In the genomic region with DNA sequence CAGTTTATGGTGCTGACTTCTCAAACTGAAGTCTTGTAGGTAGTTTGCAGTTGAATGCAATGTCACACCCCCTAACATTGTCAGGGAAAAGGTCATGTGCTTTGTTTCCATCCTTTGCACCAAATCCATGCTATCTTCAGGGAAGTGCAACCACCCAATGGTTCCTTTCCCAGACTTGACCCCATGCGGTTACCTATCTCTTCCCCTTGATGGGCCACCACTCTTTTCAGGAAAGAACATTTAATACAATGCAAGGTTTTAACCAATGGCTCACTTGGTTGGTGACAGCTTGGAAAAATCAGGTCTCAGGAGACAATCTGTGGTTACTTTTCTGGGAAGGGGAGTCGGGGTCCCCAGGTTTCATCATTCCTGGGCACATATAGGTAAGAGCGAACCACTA, we compare ENCODE assay signal across 10 cellular contexts. TPM values are rescaled to one million over a fixed set of nuclear protein-coding genes. Genes with fewer than 3 reads are reported as not detected.
DNase-seq lines count a peak whose midpoint lies in the region; ATAC-seq and TF ChIP-seq lines count a peak whose summit lies in the region.
"Had no signal": no experiment of that assay in that cellular context is flagged by ENCODE, and none has a peak within 500 bp of the region (broad histone marks: within the 10 kb centered on the region; RNA-seq: fewer than 3 reads in every experiment).

No MANE protein-coding gene starts in this region.

- no peak for DNase-seq in Caco-2
- DNase-seq in endothelial cell (ENCODE audit: low spot score): no peak
- no peak for DNase-seq in NCI-H774 (lab: John Stamatoyannopoulos, UW)
- no peak for DNase-seq in mucosa of gallbladder (ENCODE audit: low spot score)
- DNase-seq: NCI-H2107, T1000 had no signal

- no peak for TF ChIP-seq CTCF in Caco-2 (IDR thresholded peaks at IDR 0.05; ENCODE audit: insufficient read depth in 1 of 2, low read depth in 1 of 2, low read length in 1 of 2, severe bottlenecking in 1 of 2, unreplicated experiment in 1 of 2)
- TF ChIP-seq CTCF in KMS-11 (conservative IDR thresholded peaks at IDR 0.05; ENCODE audit: low read depth, low read length): no peak
- no peak for TF ChIP-seq CTCF in endothelial cell (IDR thresholded peaks at IDR 0.05; ENCODE audit: unreplicated experiment)
- no peak for TF ChIP-seq CTCF in neural cell (IDR thresholded peaks at IDR 0.05; ENCODE audit: poor library complexity, severe bottlenecking)

- no peaks in the 10 kb centered on the region for H3K36me3 ChIP-seq in Caco-2 (ENCODE audit: control insufficient read depth, insufficient read depth, low read length)
- H3K36me3 ChIP-seq in KMS-11 (ENCODE audit: insufficient read depth): no peaks in the 10 kb centered on the region
- H3K36me3 ChIP-seq in neural cell (ENCODE audit: insufficient read depth, low read length): no peaks in the 10 kb centered on the region

- no peaks in the 10 kb centered on the region for H4K20me1 ChIP-seq in KMS-11 (ENCODE audit: insufficient read depth)
- no peaks in the 10 kb centered on the region for H4K20me1 ChIP-seq in neural cell (ENCODE audit: insufficient read depth)

- no peak for ATAC-seq in GM18870 (IDR thresholded peaks at IDR 0.05; ENCODE audit: unreplicated experiment)
- ATAC-seq in GM19328 (IDR thresholded peaks at IDR 0.05; ENCODE audit: unreplicated experiment): no peak

- H3K27me3 Mint-ChIP-seq in Caco-2 (ENCODE audit: insufficient read depth, unreplicated experiment): peaks cover 13% of the 10 kb centered on the region
- H3K27me3 Mint-ChIP-seq in endothelial cell (ENCODE audit: unreplicated experiment): peaks cover 9% of the 10 kb centered on the region

- H3F3A ChIP-seq in neural cell (ENCODE audit: insufficient read depth, low read length, poor library complexity, severe bottlenecking): no peaks in the 10 kb centered on the region

- H3K27ac Mint-ChIP-seq in Caco-2 (ENCODE audit: unreplicated experiment): no peak overlapping the region
- H3K27ac Mint-ChIP-seq in endothelial cell (ENCODE audit: unreplicated experiment): no peak overlapping the region

- peaks cover 7% of the 10 kb centered on the region; the same call in 1 of the 2 replicates for H3K4me1 ChIP-seq in Caco-2
- peaks cover 27% of the 10 kb centered on the region for H3K4me1 ChIP-seq in KMS-11 (ENCODE audit: low read depth, poor library complexity, severe bottlenecking)

- H3K9me2 ChIP-seq in neural cell (ENCODE audit: insufficient read depth, low read length): no peaks in the 10 kb centered on the region

- H3K9me3 ChIP-seq in Caco-2 (no peaks in the 10 kb centered on the region), neural cell (ENCODE audit: low read length) (no peaks in the 10 kb centered on the region)

- H3K27ac ChIP-seq in KMS-11 (no peak overlapping the region), neural cell (ENCODE audit: low read length) (no peak overlapping the region)

- H3K4me2 ChIP-seq in KMS-11: peak overlapping the region; percentile 82; the same call in 1 of the 2 replicates
- no peak overlapping the region for H3K4me2 ChIP-seq in neural cell (ENCODE audit: low read length)

- no TSS peak for BruUV-seq in Caco-2 (replicated peaks; lab: Mats Ljungman, UMichigan)

- no peak for TF ChIP-seq RAD21 in neural cell (conservative IDR thresholded peaks at IDR 0.05)

- TF ChIP-seq EP300 in neural cell (conservative IDR thresholded peaks at IDR 0.05; ENCODE audit: poor library complexity, severe bottlenecking): no peak

- H3K79me2 ChIP-seq in KMS-11 (ENCODE audit: insufficient read depth, low read depth) (no peaks in the 10 kb centered on the region), neural cell (replicated peaks; ENCODE audit: insufficient read depth, low read length) (no peaks in the 10 kb centered on the region)

- peaks cover 6% of the 10 kb centered on the region for H3K4me1 Mint-ChIP-seq in Caco-2 (ENCODE audit: low read depth, unreplicated experiment)
- H3K4me1 Mint-ChIP-seq in endothelial cell (ENCODE audit: unreplicated experiment): peaks cover 43% of the 10 kb centered on the region

- no peak overlapping the region for H2AFZ ChIP-seq in KMS-11 (ENCODE audit: low read depth)
- H2AFZ ChIP-seq in neural cell (ENCODE audit: low read depth, low read length): no peak overlapping the region

- H3K4me3 Mint-ChIP-seq in Caco-2 (ENCODE audit: unreplicated experiment) (peak overlapping the region; percentile 75), endothelial cell (ENCODE audit: unreplicated experiment) (peak overlapping the region; percentile 99)

- POLR2A ChIA-PET in Caco-2 (lab: Charles Lee): no interaction called here

- intact Hi-C loops in Caco-2 (cut with micrococcal nuclease; ENCODE audit: unreplicated experiment): loop anchor here (5.0 kb wide), 5 partner anchors 93 to 498 kb away; a partner anchor contains a TSS

- H3K9ac ChIP-seq in KMS-11 (no peak overlapping the region), neural cell (ENCODE audit: low read length) (no peak overlapping the region)

- CTCF ChIA-PET in Caco-2 (lab: Charles Lee): interaction anchor here (3.6 kb wide), 1 partner anchor 181 kb away, joined by 60 read pairs; no protein-coding TSS in a partner anchor

- H3K9me3 Mint-ChIP-seq in Caco-2 (ENCODE audit: unreplicated experiment) (no peaks in the 10 kb centered on the region), endothelial cell (ENCODE audit: unreplicated experiment) (no peaks in the 10 kb centered on the region)

- H3K36me3 Mint-ChIP-seq in Caco-2 (ENCODE audit: insufficient read depth, unreplicated experiment) (peaks cover 5% of the 10 kb centered on the region), endothelial cell (ENCODE audit: low read depth, unreplicated experiment) (peaks cover 32% of the 10 kb centered on the region)

- H3K4me3 ChIP-seq in Caco-2 (ENCODE audit: low read depth, low read length) (no peak overlapping the region), KMS-11 (IDR thresholded peaks at IDR 0.05; ENCODE audit: insufficient read depth, low read depth, low read length) (no peak overlapping the region), neural cell (ENCODE audit: low read length) (peak overlapping the region; percentile 75)

- H3K27me3 ChIP-seq in Caco-2 (replicated peaks; ENCODE audit: control insufficient read depth, insufficient read depth, low read length) (peaks cover 4% of the 10 kb centered on the region), KMS-11 (ENCODE audit: insufficient read depth, low read depth) (no peaks in the 10 kb centered on the region), neural cell (ENCODE audit: insufficient read depth, low read depth, low read length) (peaks cover 21% of the 10 kb centered on the region)

TF ChIP-seq in neural cell, 6 proteins besides CTCF, POLR2A, EP300 and RAD21:
- TF ChIP-seq POLR2AphosphoS5 (IDR thresholded peaks at IDR 0.05) (no peak), TAF1 (IDR thresholded peaks at IDR 0.05; ENCODE audit: low read depth) (no peak), MXI1 (conservative IDR thresholded peaks at IDR 0.05; ENCODE audit: poor library complexity, severe bottlenecking) (no peak), SMC3 (conservative IDR thresholded peaks at IDR 0.05; ENCODE audit: poor library complexity) (no peak), EZH2 (IDR thresholded peaks at IDR 0.05; ENCODE audit: borderline replicate concordance, insufficient read depth, low read length, poor library complexity, severe bottlenecking) (no peak)
- TF ChIP-seq, protein P1, sequence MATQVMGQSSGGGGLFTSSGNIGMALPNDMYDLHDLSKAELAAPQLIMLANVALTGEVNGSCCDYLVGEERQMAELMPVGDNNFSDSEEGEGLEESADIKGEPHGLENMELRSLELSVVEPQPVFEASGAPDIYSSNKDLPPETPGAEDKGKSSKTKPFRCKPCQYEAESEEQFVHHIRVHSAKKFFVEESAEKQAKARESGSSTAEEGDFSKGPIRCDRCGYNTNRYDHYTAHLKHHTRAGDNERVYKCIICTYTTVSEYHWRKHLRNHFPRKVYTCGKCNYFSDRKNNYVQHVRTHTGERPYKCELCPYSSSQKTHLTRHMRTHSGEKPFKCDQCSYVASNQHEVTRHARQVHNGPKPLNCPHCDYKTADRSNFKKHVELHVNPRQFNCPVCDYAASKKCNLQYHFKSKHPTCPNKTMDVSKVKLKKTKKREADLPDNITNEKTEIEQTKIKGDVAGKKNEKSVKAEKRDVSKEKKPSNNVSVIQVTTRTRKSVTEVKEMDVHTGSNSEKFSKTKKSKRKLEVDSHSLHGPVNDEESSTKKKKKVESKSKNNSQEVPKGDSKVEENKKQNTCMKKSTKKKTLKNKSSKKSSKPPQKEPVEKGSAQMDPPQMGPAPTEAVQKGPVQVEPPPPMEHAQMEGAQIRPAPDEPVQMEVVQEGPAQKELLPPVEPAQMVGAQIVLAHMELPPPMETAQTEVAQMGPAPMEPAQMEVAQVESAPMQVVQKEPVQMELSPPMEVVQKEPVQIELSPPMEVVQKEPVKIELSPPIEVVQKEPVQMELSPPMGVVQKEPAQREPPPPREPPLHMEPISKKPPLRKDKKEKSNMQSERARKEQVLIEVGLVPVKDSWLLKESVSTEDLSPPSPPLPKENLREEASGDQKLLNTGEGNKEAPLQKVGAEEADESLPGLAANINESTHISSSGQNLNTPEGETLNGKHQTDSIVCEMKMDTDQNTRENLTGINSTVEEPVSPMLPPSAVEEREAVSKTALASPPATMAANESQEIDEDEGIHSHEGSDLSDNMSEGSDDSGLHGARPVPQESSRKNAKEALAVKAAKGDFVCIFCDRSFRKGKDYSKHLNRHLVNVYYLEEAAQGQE (IDR thresholded peaks at IDR 0.05; ENCODE audit: borderline replicate concordance): no peak

RNA-seq across cellular contexts. Expression of a gene that starts 2.1 kb away (rescaled TPM):
- total RNA-seq in Caco-2 (2022) (2.9 and 3.6 TPM in 2 replicates), endothelial cell (ENCODE audit: unreplicated experiment) (72.8 TPM), mucosa of gallbladder (9.8 TPM)
- 0.58 and 0.68 TPM in 2 replicates for polyA plus RNA-seq in neural cell
- polyA minus RNA-seq in neural cell: 1.3 and 1.5 TPM in 2 replicates
